In genomic region chr1:184555665-184556641, GRCh38 we compare ENCODE assay signal across 17 cellular contexts.
DNase-seq lines count a peak whose midpoint lies in the region; ATAC-seq and TF ChIP-seq lines count a peak whose summit lies in the region.
"Had no signal": no experiment of that assay in that cellular context is flagged by ENCODE, and none has a peak within 500 bp of the region (broad histone marks: within the 10 kb centered on the region; RNA-seq: fewer than 3 reads in every experiment).

No MANE protein-coding gene starts in this region.

- no peak for TF ChIP-seq CTCF in RWPE1 (conservative IDR thresholded peaks at IDR 0.05; ENCODE audit: low read depth)
- no peak for TF ChIP-seq CTCF in fibroblast of the aortic adventitia (IDR thresholded peaks at IDR 0.05; ENCODE audit: insufficient read depth, low read length)
- TF ChIP-seq CTCF in tibial nerve (IDR thresholded peaks at IDR 0.05), result no peak
- no peak for TF ChIP-seq CTCF in natural killer cell (IDR thresholded peaks at IDR 0.05)

- intact Hi-C loops in natural killer cell (cut with micrococcal nuclease), result no loop called here

- H3K9me3 Mint-ChIP-seq in natural killer cell, result no peaks in the 10 kb centered on the region
- H3K9me3 Mint-ChIP-seq: activated CD4-positive, alpha-beta memory T cell treated with anti-CD3 and anti-CD28 coated beads, Interleukin-2, amount 10 ng/mL, durations not matched to agents 7 days and 5 days; CD8-positive, alpha-beta T cell; T-helper 2 cell treated with Interferon-gamma antibody and Interleukin-4, amounts not matched to agents 5 μg/mL and 100 μg/mL, for 36 hours had no signal

- H3K4me3 Mint-ChIP-seq in natural killer cell, result no peak overlapping the region
- H3K4me3 Mint-ChIP-seq: activated CD4-positive, alpha-beta memory T cell treated with anti-CD3 and anti-CD28 coated beads, Interleukin-2, amount 10 ng/mL, durations not matched to agents 7 days and 5 days; CD8-positive, alpha-beta T cell; effector memory CD8-positive, alpha-beta T cell; naive thymus-derived CD8-positive, alpha-beta T cell; T-helper 2 cell treated with Interferon-gamma antibody and Interleukin-4, amounts not matched to agents 5 μg/mL and 100 μg/mL, for 36 hours had no signal

- no peaks in the 10 kb centered on the region for H3K36me3 Mint-ChIP-seq in natural killer cell
- H3K36me3 Mint-ChIP-seq: CD8-positive, alpha-beta T cell; naive thymus-derived CD8-positive, alpha-beta T cell had no signal

- H3K36me3 ChIP-seq in tibial nerve, result no peaks in the 10 kb centered on the region

- H3K9me3 ChIP-seq in tibial nerve, result no peaks in the 10 kb centered on the region

- CTCF ChIA-PET in RWPE1 (lab: Yijun Ruan, JAX), result interaction anchor here (0.6 kb wide), 1 partner anchor 108 kb away, joined by 3 read pairs; no protein-coding TSS in a partner anchor

- no peaks in the 10 kb centered on the region for H3K27me3 Mint-ChIP-seq in natural killer cell (ENCODE audit: low read depth in 2 of 2)
- H3K27me3 Mint-ChIP-seq: effector memory CD8-positive, alpha-beta T cell had no signal

- no peak for TF ChIP-seq POLR2A in tibial nerve (IDR thresholded peaks at IDR 0.05)

- no peaks in the 10 kb centered on the region for H3K27me3 ChIP-seq in tibial nerve

- peak overlapping the region in 1 of 2 donors; percentile 7 for H3K27ac Mint-ChIP-seq in natural killer cell
- H3K27ac Mint-ChIP-seq: activated CD4-positive, alpha-beta memory T cell treated with anti-CD3 and anti-CD28 coated beads, Interleukin-2, amount 10 ng/mL, durations not matched to agents 7 days and 5 days; CD8-positive, alpha-beta T cell; naive thymus-derived CD8-positive, alpha-beta T cell; T-helper 2 cell treated with Interferon-gamma antibody and Interleukin-4, amounts not matched to agents 5 μg/mL and 100 μg/mL, for 36 hours had no signal

- TF ChIP-seq EP300 in tibial nerve (IDR thresholded peaks at IDR 0.05), result peak in 1 of 2 donors; percentile 15

- POLR2A ChIA-PET in RWPE1 (lab: Yijun Ruan, JAX; ENCODE audit: low non-redundant PET), result interaction anchor here (0.6 to 0.7 kb wide), 2 partner anchors 142 to 167 kb away, joined by 3 to 5 read pairs; no protein-coding TSS in a partner anchor

- H3K4me1 ChIP-seq in tibial nerve, result peaks cover 0 to 17% (median under 1%) of the 10 kb centered on the region in 4 donors

- H3K4me3 ChIP-seq in fibroblast of the aortic adventitia (ENCODE audit: low read depth, low read length) (no peak overlapping the region), tibial nerve (no peak overlapping the region)

- peak in 2 of 3 experiments; percentile 23 to 60 for DNase-seq in NCI-H1417 (lab: John Stamatoyannopoulos, UW)
- DNase-seq in NCI-H1417 treated with DMSO at 0.1 percent for 48 hours (lab: John Stamatoyannopoulos, UW), result no peak
- peak; percentile 55 for DNase-seq in RWPE1 (ENCODE audit: low spot score)
- peak; percentile 23 for DNase-seq in fibroblast of the aortic adventitia (ENCODE audit: low read depth)
- DNase-seq in tibial nerve (ENCODE audit: low spot score in 2 of 2), result no peak
- no peak for DNase-seq in amygdala (lab: John Stamatoyannopoulos, UW)
- DNase-seq in NCI-H1436 treated with DMSO at 0.1 percent for 48 hours (lab: John Stamatoyannopoulos, UW), result no peak
- DNase-seq in natural killer cell, result no peak
- DNase-seq: 8988T; activated CD4-positive, alpha-beta memory T cell treated with anti-CD3 and anti-CD28 coated beads, Interleukin-2, amount 10 ng/mL, durations not matched to agents 7 days and 5 days; activated effector memory CD4-positive, alpha-beta T cell treated with Interleukin-2 at 50 U/mL for 16 hours; CD8-positive, alpha-beta T cell; effector memory CD8-positive, alpha-beta T cell; head of caudate nucleus; naive thymus-derived CD8-positive, alpha-beta T cell had no signal

- ATAC-seq in natural killer cell, result no peak
- ATAC-seq: CD8-positive, alpha-beta T cell; effector memory CD8-positive, alpha-beta T cell; naive thymus-derived CD8-positive, alpha-beta T cell had no signal

- WGBS in tibial nerve, 2 donors, result 66 to 70% methylated on average over 7 of the region's 7 CpGs

- H3K27ac ChIP-seq in RWPE1 (peak overlapping the region; percentile 55), tibial nerve (peak overlapping the region; percentile 8 to 64 (median 51))
- H3K27ac ChIP-seq: KMS-11 had no signal

- peaks cover 80% of the 10 kb centered on the region in 2 donors for H3K4me1 Mint-ChIP-seq in natural killer cell
- H3K4me1 Mint-ChIP-seq: activated CD4-positive, alpha-beta memory T cell treated with anti-CD3 and anti-CD28 coated beads, Interleukin-2, amount 10 ng/mL, durations not matched to agents 7 days and 5 days; naive thymus-derived CD8-positive, alpha-beta T cell had no signal

Comparison
In these comparisons a context has a peak if more than half of its experiments do, and no peak if none do; other contexts are left out.
1. DNase-seq: peak in NCI-H1417 (2 of 3), RWPE1 (single experiment) and fibroblast of the aortic adventitia (single experiment); none in NCI-H1417 treated with DMSO at 0.1 percent for 48 hours (single experiment), tibial nerve (0 of 2), amygdala (0 of 56), NCI-H1436 treated with DMSO at 0.1 percent for 48 hours (single experiment) and natural killer cell (single experiment).